9 cellular contexts compared by ENCODE assay signal in the genomic region with DNA sequence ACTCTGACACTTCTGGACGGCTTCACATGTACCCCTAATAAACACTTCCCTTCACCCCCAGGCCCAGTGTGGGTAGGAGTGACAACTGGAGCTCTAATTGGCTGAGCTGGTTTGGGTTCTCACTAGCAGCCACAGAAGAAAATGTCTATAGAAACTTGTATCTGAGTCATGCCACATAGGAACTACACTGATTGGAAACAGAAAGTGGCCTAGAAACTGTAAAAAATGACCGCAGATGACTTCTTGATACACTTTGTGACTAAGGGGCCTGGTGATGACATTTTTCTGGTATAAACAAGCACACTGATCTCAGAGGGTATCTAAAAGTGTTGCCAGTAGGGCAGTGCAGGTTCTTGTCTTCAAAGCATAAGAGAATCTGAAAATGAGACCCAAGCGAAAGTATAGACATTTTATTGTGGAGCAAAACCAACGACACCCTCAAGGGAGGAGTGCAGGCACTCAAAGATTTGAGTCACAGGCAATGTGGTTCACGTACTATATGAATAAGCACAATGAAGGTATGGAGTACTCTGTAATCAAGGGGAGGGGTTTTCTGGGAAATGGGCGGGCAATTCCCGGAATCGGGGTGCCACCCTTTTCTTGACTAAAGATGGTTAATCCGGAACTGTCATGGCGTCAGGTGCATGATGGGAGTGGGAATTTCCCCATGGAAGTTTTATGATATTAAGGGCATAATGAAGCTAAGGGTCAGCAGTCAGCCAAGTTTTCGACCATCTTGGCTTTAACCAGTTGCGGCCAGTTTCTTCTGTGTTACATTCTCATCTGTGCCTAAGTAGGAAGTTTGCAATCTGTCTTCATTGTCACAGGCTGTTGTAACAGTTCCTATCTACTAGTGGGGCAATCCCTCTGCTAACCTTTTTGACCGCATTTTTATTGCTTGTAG. TPM values are rescaled to one million over a fixed set of nuclear protein-coding genes. Genes with fewer than 3 reads are reported as not detected.
A peak's percentile ranks its signal among the peaks of the same experiment; 100 is the strongest.
DNase-seq lines count a peak whose midpoint lies in the region; ATAC-seq lines count a peak whose summit lies in the region.
"Had no signal": no experiment of that assay in that cellular context is flagged by ENCODE, and none has a peak within 500 bp of the region (broad histone marks: within the 10 kb centered on the region; RNA-seq: fewer than 3 reads in every experiment).

AIM2 (minus strand) TSS at position 14 of the 904 bp plus-strand sequence. CDS start 3,267 bp downstream, outside the sequence.

- DNase-seq in activated gamma-delta T cell treated with Interleukin-2 at 50 U/mL for 16 hours (peak; percentile 80), activated gamma-delta T cell (lab: John Stamatoyannopoulos, UW) (no peak), T-helper 2 cell (peak; percentile 51 to 98 (median 85)), adipocyte (ENCODE audit: low read depth) (peak; percentile 30), SJCRH30 (no peak), NCI-H2081 (lab: John Stamatoyannopoulos, UW) (no peak)
- peak; percentile 79 to 99 for DNase-seq in stimulated activated CD4-positive, alpha-beta T cell treated with anti-CD3 and anti-CD28 coated beads, Interleukin-1b, Interleukin-23, amount 100 ng/mL, for 1 hour (ENCODE audit: low read depth in 2 of 2)

- no peak within 1 kb of the TSS for H3K9ac ChIP-seq in adipocyte (ENCODE audit: low read length)

- H3K9me3 ChIP-seq in adipocyte (ENCODE audit: control insufficient read depth, low read length) (no peaks in the 10 kb centered on the region), SJCRH30 (replicated peaks) (no peaks in the 10 kb centered on the region)

- H3K36me3 ChIP-seq in adipocyte (ENCODE audit: control insufficient read depth, insufficient read depth, low read length, severe bottlenecking) (no peaks in the 10 kb centered on the region), SJCRH30 (no peaks in the 10 kb centered on the region)

- no peak within 1 kb of the TSS for H3K27ac ChIP-seq in SJCRH30
- H3K27ac ChIP-seq: 22Rv1 had no signal

- peak; percentile 83 for ATAC-seq in HG03139 (IDR thresholded peaks at IDR 0.05; ENCODE audit: unreplicated experiment)

- H3K27me3 ChIP-seq in adipocyte (replicated peaks; ENCODE audit: control insufficient read depth, insufficient read depth, low read length) (no peaks in the 10 kb centered on the region), SJCRH30 (peaks cover 3% of the 10 kb centered on the region; the same call in 1 of the 2 replicates)

- H3K4me3 ChIP-seq in adipocyte (ENCODE audit: low read length) (no peak within 1 kb of the TSS), SJCRH30 (no peak within 1 kb of the TSS)

- H3K4me1 ChIP-seq in adipocyte (ENCODE audit: control insufficient read depth, insufficient read depth, low read length) (no peaks in the 10 kb centered on the region), SJCRH30 (no peaks in the 10 kb centered on the region)

RNA-seq across cellular contexts. Expression of gene AIM2, which starts in this region (rescaled TPM):
- total RNA-seq in SJCRH30 (2014; rRNA removed; shearing (Covaris generic)), result not detected in 2 replicates

Comparison
In these comparisons a context has a peak if more than half of its experiments do, and no peak if none do; other contexts are left out.
1. DNase-seq: peak in activated gamma-delta T cell treated with Interleukin-2 at 50 U/mL for 16 hours (single experiment), T-helper 2 cell (5 of 5), adipocyte (single experiment) and stimulated activated CD4-positive, alpha-beta T cell treated with anti-CD3 and anti-CD28 coated beads, Interleukin-1b, Interleukin-23, amount 100 ng/mL, for 1 hour (2 of 2); none in activated gamma-delta T cell (single experiment), SJCRH30 (0 of 2) and NCI-H2081 (0 of 2).